In genomic region chr20:31739550-31739863, GRCh38 we compare ENCODE assay signal across 9 cellular contexts. TPM values are rescaled to one million over a fixed set of nuclear protein-coding genes. Genes with fewer than 3 reads are reported as not detected.
DNase-seq lines count a peak whose midpoint lies in the region; ATAC-seq lines count a peak whose summit lies in the region.
"Had no signal": no experiment of that assay in that cellular context is flagged by ENCODE, and none has a peak within 500 bp of the region (broad histone marks: within the 10 kb centered on the region; RNA-seq: fewer than 3 reads in every experiment).

No MANE protein-coding gene starts in this region.

- peak overlapping the region; percentile 76 for H3K27ac ChIP-seq in CD8-positive, alpha-beta memory T cell (ENCODE audit: low read depth, low read length)
- H3K27ac ChIP-seq in ectodermal cell (ENCODE audit: insufficient read depth, low read depth, low read length, poor library complexity, severe bottlenecking) (no peak overlapping the region), neuronal stem cell (replicated peaks; ENCODE audit: low read length) (peak overlapping the region; percentile 86)

- no peaks in the 10 kb centered on the region for H3K27me3 ChIP-seq in CD8-positive, alpha-beta memory T cell (ENCODE audit: insufficient read depth, low read length, poor library complexity, severe bottlenecking)
- H3K27me3 ChIP-seq in ectodermal cell (ENCODE audit: control insufficient read depth, insufficient read depth, low read length, poor library complexity, severe bottlenecking) = no peaks in the 10 kb centered on the region
- no peaks in the 10 kb centered on the region for H3K27me3 ChIP-seq in neuronal stem cell (ENCODE audit: control insufficient read depth in 3 of 3, insufficient read depth in 3 of 3, low read depth in 1 of 3, low read length in 3 of 3)

- H3K36me3 Mint-ChIP-seq in CD8-positive, alpha-beta memory T cell = no peaks in the 10 kb centered on the region
- no peaks in the 10 kb centered on the region for H3K36me3 Mint-ChIP-seq in naive thymus-derived CD8-positive, alpha-beta T cell
- H3K36me3 Mint-ChIP-seq: brain had no signal

- H3K23ac ChIP-seq in neuronal stem cell (ENCODE audit: low read depth, low read length, poor library complexity) = no peak overlapping the region

- H2BK15ac ChIP-seq in neuronal stem cell (ENCODE audit: low read length) = no peak overlapping the region

- peaks cover 0 to 2% of the 10 kb centered on the region in 2 donors for H3K27me3 Mint-ChIP-seq in CD8-positive, alpha-beta memory T cell
- H3K27me3 Mint-ChIP-seq in naive thymus-derived CD8-positive, alpha-beta T cell = no peaks in the 10 kb centered on the region

- peak overlapping the region; percentile 62 for H2BK5ac ChIP-seq in neuronal stem cell (ENCODE audit: low read length)

- H3K4me3 ChIP-seq in CD8-positive, alpha-beta memory T cell (ENCODE audit: low read length) = peak overlapping the region; percentile 47
- H3K4me3 ChIP-seq in ectodermal cell (ENCODE audit: insufficient read depth, low read depth, low read length) (peak overlapping the region; percentile 58), neuronal stem cell (ENCODE audit: low read length in 2 of 2) (peak overlapping the region; percentile 73 to 98)

- no peak overlapping the region for H4K8ac ChIP-seq in neuronal stem cell (ENCODE audit: low read depth, low read length)

- H3K18ac ChIP-seq in neuronal stem cell (ENCODE audit: low read length) = peak overlapping the region; percentile 98

- no peak overlapping the region for H2BK120ac ChIP-seq in neuronal stem cell (ENCODE audit: low read depth, low read length)

- no peak for DNase-seq in CD8-positive, alpha-beta memory T cell
- DNase-seq in neuronal stem cell (ENCODE audit: low spot score) = no peak
- no peak for DNase-seq in AML-193 (lab: John Stamatoyannopoulos, UW)
- DNase-seq in activated gamma-delta T cell treated with Interleukin-2 at 50 U/mL for 16 hours = no peak
- DNase-seq in naive thymus-derived CD8-positive, alpha-beta T cell = no peak
- no peak for DNase-seq in DMS 273 treated with DMSO at 0.1 percent for 48 hours (lab: John Stamatoyannopoulos, UW)

- H3K9ac ChIP-seq in neuronal stem cell (ENCODE audit: low read depth, low read length, poor library complexity) = peak overlapping the region; percentile 94

- H3K4me1 Mint-ChIP-seq in CD8-positive, alpha-beta memory T cell = peaks cover 0 to 2% (median 0%) of the 10 kb centered on the region in 3 donors
- H3K4me1 Mint-ChIP-seq in naive thymus-derived CD8-positive, alpha-beta T cell = no peaks in the 10 kb centered on the region
- H3K4me1 Mint-ChIP-seq: brain had no signal

- H2BK12ac ChIP-seq in neuronal stem cell (ENCODE audit: low read length) = no peak overlapping the region

- no peak overlapping the region for H4K91ac ChIP-seq in neuronal stem cell (ENCODE audit: low read depth, low read length, poor library complexity)

- no peaks in the 10 kb centered on the region for H3K9me3 Mint-ChIP-seq in CD8-positive, alpha-beta memory T cell
- no peaks in the 10 kb centered on the region for H3K9me3 Mint-ChIP-seq in naive thymus-derived CD8-positive, alpha-beta T cell
- H3K9me3 Mint-ChIP-seq: brain had no signal

- CTCF ChIA-PET in CD8-positive, alpha-beta memory T cell (lab: Charles Lee) = interaction anchor here (1.3 to 3.3 kb wide), 3 partner anchors 9 to 78 kb away, joined by 3 to 19 read pairs (median 15); partner anchors contain the start of gene BCL2L1

- H3K27ac Mint-ChIP-seq in CD8-positive, alpha-beta memory T cell = no peak overlapping the region
- H3K27ac Mint-ChIP-seq in naive thymus-derived CD8-positive, alpha-beta T cell = no peak overlapping the region
- H3K27ac Mint-ChIP-seq: brain had no signal

- no peaks in the 10 kb centered on the region for H3K36me3 ChIP-seq in CD8-positive, alpha-beta memory T cell (ENCODE audit: insufficient read depth, low read length)
- H3K36me3 ChIP-seq in ectodermal cell (ENCODE audit: control insufficient read depth, insufficient read depth, low read length) (peaks cover 5% of the 10 kb centered on the region), neuronal stem cell (replicated peaks in 1 of 2; ENCODE audit: control insufficient read depth in 2 of 2, insufficient read depth in 2 of 2, low read length in 2 of 2) (peaks cover 6 to 28% of the 10 kb centered on the region in 2 donors)

- no peak overlapping the region for H3K4ac ChIP-seq in neuronal stem cell (ENCODE audit: low read length)

- peak; percentile 6 for ATAC-seq in HG03378 (IDR thresholded peaks at IDR 0.05; ENCODE audit: unreplicated experiment)
- no peak for ATAC-seq in naive thymus-derived CD8-positive, alpha-beta T cell

- H3K14ac ChIP-seq in neuronal stem cell (ENCODE audit: low read length) = no peak overlapping the region

- no peak overlapping the region for H2AK5ac ChIP-seq in neuronal stem cell (ENCODE audit: low read depth, low read length)

- no peaks in the 10 kb centered on the region for H3K9me3 ChIP-seq in CD8-positive, alpha-beta memory T cell (ENCODE audit: low read length)
- no peaks in the 10 kb centered on the region for H3K9me3 ChIP-seq in ectodermal cell (ENCODE audit: control insufficient read depth, low read length)
- H3K9me3 ChIP-seq in neuronal stem cell (replicated peaks in 1 of 2; ENCODE audit: control insufficient read depth in 2 of 2, insufficient read depth in 1 of 2, low read depth in 1 of 2, low read length in 2 of 2) = no peaks in the 10 kb centered on the region

- H3K4me1 ChIP-seq in CD8-positive, alpha-beta memory T cell (ENCODE audit: insufficient read depth, low read length) = peaks cover 13% of the 10 kb centered on the region
- H3K4me1 ChIP-seq in ectodermal cell (ENCODE audit: control insufficient read depth, insufficient read depth, low read length) (peaks cover 4% of the 10 kb centered on the region), neuronal stem cell (ENCODE audit: control insufficient read depth in 2 of 2, insufficient read depth in 1 of 2, low read depth in 1 of 2, low read length in 2 of 2) (peaks cover 4 to 5% of the 10 kb centered on the region in 2 donors)

- POLR2A ChIA-PET in CD8-positive, alpha-beta memory T cell (lab: Charles Lee) = interaction anchor here (1.8 kb wide), 1 partner anchor 16 kb away, joined by 7 read pairs; no protein-coding TSS in a partner anchor
- POLR2A ChIA-PET in naive thymus-derived CD8-positive, alpha-beta T cell (lab: Charles Lee) = interaction anchor here (0.6 to 2.7 kb wide), 2 partner anchors 16 to 193 kb away, joined by 5 to 12 read pairs; partner anchors contain the start of gene BCL2L1

- 1% methylated on average over 11 of the region's 11 CpGs for WGBS in ectodermal cell, 2 experiments
- no CpG with 5 or more reads among the region's 11 CpGs for WGBS in neuronal stem cell (ENCODE audit: extremely low coverage in 2 of 2, insufficient read length in 2 of 2, insufficient replicate concordance in 1 of 2), 2 donors

- peaks cover 4% of the 10 kb centered on the region for H3K79me1 ChIP-seq in neuronal stem cell (ENCODE audit: low read depth, low read length)

- H3K4me2 ChIP-seq in neuronal stem cell (ENCODE audit: insufficient read depth, low read length, poor library complexity, severe bottlenecking) = peak overlapping the region; percentile 77

- peak overlapping the region; percentile 91 for H2AFZ ChIP-seq in neuronal stem cell (ENCODE audit: low read length)

- no peak overlapping the region for H3K4me3 Mint-ChIP-seq in CD8-positive, alpha-beta memory T cell
- no peak overlapping the region for H3K4me3 Mint-ChIP-seq in naive thymus-derived CD8-positive, alpha-beta T cell
- H3K4me3 Mint-ChIP-seq: brain had no signal

RNA-seq across cellular contexts. Expression of gene TPX2, which starts 0.4 kb away (rescaled TPM):
- 10 to 100 TPM; 60.3 to 62.7 TPM for total RNA-seq in CD8-positive, alpha-beta memory T cell
- 1.1 TPM for polyA plus RNA-seq in CD8-positive, alpha-beta memory T cell
- 123 TPM for polyA plus RNA-seq in ectodermal cell (2013, experiment 1 of 4)
- polyA plus RNA-seq in ectodermal cell (2013, experiment 2 of 4) = 108 TPM
- polyA plus RNA-seq in ectodermal cell (2013, experiment 3 of 4) = 120 TPM
- polyA plus RNA-seq in ectodermal cell (2013, experiment 4 of 4) = 121 TPM
- 174 TPM for polyA plus RNA-seq in neuronal stem cell (2013, experiment 1 of 2)
- polyA plus RNA-seq in neuronal stem cell (2013, experiment 2 of 2) = 172 TPM
- total RNA-seq in naive thymus-derived CD8-positive, alpha-beta T cell = under 1 TPM; 0.16 to 0.22 TPM
- polyA plus RNA-seq in naive thymus-derived CD8-positive, alpha-beta T cell = under 1 TPM in 2 of 3 donors, not detected in 1; 0.30 to 0.50 TPM

RNA-seq across cellular contexts. Expression of gene BCL2L1, which starts 16.8 kb away (rescaled TPM):
- total RNA-seq in CD8-positive, alpha-beta memory T cell = 100 to 1,000 TPM; 328 TPM
- polyA plus RNA-seq in CD8-positive, alpha-beta memory T cell = 32.1 TPM
- polyA plus RNA-seq in ectodermal cell (2013, experiment 1 of 4) = 63.5 TPM
- polyA plus RNA-seq in ectodermal cell (2013, experiment 2 of 4) = 72.1 TPM
- 42.4 TPM for polyA plus RNA-seq in ectodermal cell (2013, experiment 3 of 4)
- polyA plus RNA-seq in ectodermal cell (2013, experiment 4 of 4) = 45.8 TPM
- polyA plus RNA-seq in neuronal stem cell (2013, experiment 1 of 2) = 37.9 TPM
- 38.2 TPM for polyA plus RNA-seq in neuronal stem cell (2013, experiment 2 of 2)
- total RNA-seq in naive thymus-derived CD8-positive, alpha-beta T cell = 10 to 100 TPM; 14.8 to 17.7 TPM
- 10 to 100 TPM in 1 of 3 donors, 1 to 10 TPM in 2; 8.0 to 15.4 (median 8.2) TPM for polyA plus RNA-seq in naive thymus-derived CD8-positive, alpha-beta T cell

Comparison
In these comparisons a context has a peak if more than half of its experiments do, and no peak if none do; other contexts are left out.
1. RNA of gene TPX2, which starts 0.4 kb away (total RNA-seq): 60.3 to 62.7 TPM in CD8-positive, alpha-beta memory T cell; 0.16 to 0.22 TPM in naive thymus-derived CD8-positive, alpha-beta T cell; every median in the first group is over 10 times any median in the second.
2. RNA of gene BCL2L1, which starts 16.8 kb away (total RNA-seq): 328 TPM in CD8-positive, alpha-beta memory T cell; 14.8 to 17.7 TPM in naive thymus-derived CD8-positive, alpha-beta T cell; every median in the first group is over 10 times any median in the second.
3. Peak in every context shown above with its lines, with median percentiles within 50 percentile points of each other: H3K4me3 ChIP-seq.